ENCODE assay signal across 8 cellular contexts in the genomic region with DNA sequence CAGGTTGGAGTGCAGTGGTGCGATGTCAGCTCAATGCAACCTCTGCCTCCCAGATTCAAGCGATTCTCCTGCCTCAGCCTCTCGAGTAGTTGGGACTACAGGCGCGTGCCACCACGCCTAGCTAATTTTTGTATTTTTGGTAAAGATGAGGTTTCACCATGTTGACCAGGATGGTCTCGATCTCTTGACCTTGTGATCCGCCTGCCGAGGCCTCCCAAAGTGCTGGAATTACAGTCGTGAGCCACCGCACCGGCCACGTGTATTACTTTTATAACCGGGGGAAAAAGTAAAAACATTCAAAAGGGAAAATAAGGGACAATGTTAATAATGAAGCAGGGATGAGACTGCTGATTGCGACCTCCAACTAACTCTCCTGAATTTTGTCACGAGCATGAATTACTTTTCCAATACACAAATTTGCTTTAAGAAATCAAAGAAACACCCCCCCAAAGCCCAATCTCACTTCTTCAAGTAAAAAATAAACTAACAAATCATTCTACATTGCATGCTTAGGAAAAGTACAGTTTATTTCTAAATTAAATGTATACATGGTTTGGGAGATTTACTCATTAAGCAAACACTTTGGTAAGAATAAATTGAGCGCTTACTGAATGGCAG. TPM values are rescaled to one million over a fixed set of nuclear protein-coding genes. Genes with fewer than 3 reads are reported as not detected.
A peak's percentile ranks its signal among the peaks of the same experiment; 100 is the strongest.
DNase-seq lines count a peak whose midpoint lies in the region; ATAC-seq and TF ChIP-seq lines count a peak whose summit lies in the region.

No MANE protein-coding gene starts in this region.

- H3K4me3 ChIP-seq in body of pancreas (no peak overlapping the region), mesenchymal stem cell (ENCODE audit: insufficient read depth in 1 of 2, low read depth in 1 of 2, low read length in 2 of 2) (peak overlapping the region in 1 of 2 experiments; percentile 96)

- DNase-seq in activated naive CD4-positive, alpha-beta T cell treated with Interleukin-2 at 50 U/mL for 16 hours, result no peak
- DNase-seq in body of pancreas (no peak), mesenchymal stem cell (no peak), type B pancreatic cell (ENCODE audit: extremely low spot score, unreplicated experiment) (no peak), NCI-H2081 treated with DMSO at 0.1 percent for 48 hours (lab: John Stamatoyannopoulos, UW) (no peak), superior temporal gyrus (ENCODE audit: extremely low spot score) (no peak), erythroblast (lab: John Stamatoyannopoulos, UW) (no peak)

- peak overlapping the region; percentile 97 for H3K27ac Mint-ChIP-seq in activated naive CD4-positive, alpha-beta T cell treated with anti-CD3 and anti-CD28 coated beads, Interleukin-2, amount 50 U/mL, for 24 hours
- peak overlapping the region; percentile 99 for H3K27ac Mint-ChIP-seq in type B pancreatic cell

- H3K23ac ChIP-seq in mesenchymal stem cell (ENCODE audit: low read length in 2 of 2), result no peak overlapping the region

- peak overlapping the region; percentile 78 for H3K4me2 ChIP-seq in mesenchymal stem cell (ENCODE audit: low read length, poor library complexity, severe bottlenecking)

- whole genome bisulfite sequencing in body of pancreas, 2 donors, result 83 to 84% methylated on average over 17 of the region's 17 CpGs
- 77% methylated on average over 17 of the region's 17 CpGs for WGBS in mesenchymal stem cell

- H3K18ac ChIP-seq in mesenchymal stem cell (ENCODE audit: low read depth in 1 of 2, low read length in 2 of 2), result no peak overlapping the region

- peak overlapping the region; percentile 93 to 98 (median 96) for H3K27ac ChIP-seq in body of pancreas
- H3K27ac ChIP-seq in mesenchymal stem cell (ENCODE audit: low read length, poor library complexity, severe bottlenecking), result peak overlapping the region; percentile 40

- H4K8ac ChIP-seq in mesenchymal stem cell (ENCODE audit: low read length), result no peak overlapping the region

- TF ChIP-seq CTCF in body of pancreas (IDR thresholded peaks at IDR 0.05) (no peak), type B pancreatic cell (conservative IDR thresholded peaks at IDR 0.05) (no peak)

- no peaks in the 10 kb centered on the region for H3K9me3 Mint-ChIP-seq in activated naive CD4-positive, alpha-beta T cell treated with anti-CD3 and anti-CD28 coated beads, Interleukin-2, amount 50 U/mL, for 24 hours
- H3K9me3 Mint-ChIP-seq in type B pancreatic cell, result peaks cover 4% of the 10 kb centered on the region

- H3K36me3 ChIP-seq in body of pancreas (replicated peaks in 1 of 2; ENCODE audit: insufficient read depth in 1 of 2, low read depth in 2 of 2) (no peaks in the 10 kb centered on the region), mesenchymal stem cell (ENCODE audit: control insufficient read depth in 1 of 2, insufficient read depth in 2 of 2, low read depth in 1 of 2, low read length in 2 of 2) (peaks cover 7 to 23% of the 10 kb centered on the region in 2 experiments)

- H2BK12ac ChIP-seq in mesenchymal stem cell (ENCODE audit: low read length in 2 of 2), result no peak overlapping the region

- ATAC-seq in body of pancreas, result no peak

- H2BK15ac ChIP-seq in mesenchymal stem cell (ENCODE audit: low read depth, poor library complexity, severe bottlenecking), result peak overlapping the region; percentile 83

- H3K27me3 ChIP-seq in body of pancreas (no peaks in the 10 kb centered on the region), mesenchymal stem cell (ENCODE audit: control insufficient read depth in 1 of 2, insufficient read depth in 1 of 2, low read length in 2 of 2) (no peaks in the 10 kb centered on the region)

- H3K9ac ChIP-seq in mesenchymal stem cell (ENCODE audit: low read length), result peak overlapping the region; percentile 96

- no peak overlapping the region for H2BK120ac ChIP-seq in mesenchymal stem cell (ENCODE audit: low read depth, low read length)

- peaks cover 39% of the 10 kb centered on the region for H3K4me1 Mint-ChIP-seq in activated naive CD4-positive, alpha-beta T cell treated with anti-CD3 and anti-CD28 coated beads, Interleukin-2, amount 50 U/mL, for 24 hours
- H3K4me1 Mint-ChIP-seq in type B pancreatic cell (ENCODE audit: unreplicated experiment), result peaks cover 34% of the 10 kb centered on the region

- intact Hi-C loops in body of pancreas (cut with DNase I), result no loop called here

- H3K4me1 ChIP-seq in body of pancreas (peaks cover 39% of the 10 kb centered on the region), mesenchymal stem cell (ENCODE audit: control insufficient read depth, insufficient read depth, low read depth, low read length) (peaks cover 2% of the 10 kb centered on the region)

- no peak overlapping the region for H3K4ac ChIP-seq in mesenchymal stem cell (ENCODE audit: low read depth in 1 of 2, low read length in 2 of 2)

- H3K9me3 ChIP-seq in body of pancreas (no peaks in the 10 kb centered on the region), mesenchymal stem cell (ENCODE audit: control insufficient read depth, low read length) (peaks cover 4% of the 10 kb centered on the region)

- H3K14ac ChIP-seq in mesenchymal stem cell (ENCODE audit: low read length in 2 of 2), result no peak overlapping the region

- H3K79me1 ChIP-seq in mesenchymal stem cell (replicated peaks; ENCODE audit: low read length, poor library complexity, severe bottlenecking), result no peaks in the 10 kb centered on the region

- H3K27me3 Mint-ChIP-seq in activated naive CD4-positive, alpha-beta T cell treated with anti-CD3 and anti-CD28 coated beads, Interleukin-2, amount 50 U/mL, for 24 hours, result no peaks in the 10 kb centered on the region
- H3K27me3 Mint-ChIP-seq in type B pancreatic cell, result no peaks in the 10 kb centered on the region

- no peak for TF ChIP-seq POLR2A in body of pancreas (IDR thresholded peaks at IDR 0.05)
- TF ChIP-seq POLR2A in erythroblast (IDR thresholded peaks at IDR 0.05; ENCODE audit: low read length), result no peak

- no peak overlapping the region for H2AFZ ChIP-seq in mesenchymal stem cell (ENCODE audit: low read depth, low read length)

- H3K4me3 Mint-ChIP-seq in activated naive CD4-positive, alpha-beta T cell treated with anti-CD3 and anti-CD28 coated beads, Interleukin-2, amount 50 U/mL, for 24 hours, result peak overlapping the region; percentile 96
- H3K4me3 Mint-ChIP-seq in type B pancreatic cell, result peak overlapping the region; percentile 99

- no peak overlapping the region for H2BK5ac ChIP-seq in mesenchymal stem cell (ENCODE audit: low read depth, low read length, poor library complexity, severe bottlenecking)

- no peak overlapping the region for H4K91ac ChIP-seq in mesenchymal stem cell (ENCODE audit: low read length)

- no peak overlapping the region for H2AK5ac ChIP-seq in mesenchymal stem cell (ENCODE audit: low read length, severe bottlenecking)

- peaks cover 18% of the 10 kb centered on the region for H3K36me3 Mint-ChIP-seq in activated naive CD4-positive, alpha-beta T cell treated with anti-CD3 and anti-CD28 coated beads, Interleukin-2, amount 50 U/mL, for 24 hours
- peaks cover 41% of the 10 kb centered on the region for H3K36me3 Mint-ChIP-seq in type B pancreatic cell

RNA-seq across cellular contexts. Expression of a gene that starts 0.6 kb away (rescaled TPM):
- total RNA-seq in body of pancreas (10 to 100 TPM in 1 of 2 donors, 1 to 10 TPM in 1; 7.8 to 20.8 TPM), type B pancreatic cell (ENCODE audit: low replicate concordance) (30.3 and 37.4 TPM in 2 replicates)
- polyA plus RNA-seq in mesenchymal stem cell (2013, experiment 1 of 2), result 18.9 TPM
- polyA plus RNA-seq in mesenchymal stem cell (2013, experiment 2 of 2), result 18.6 TPM

RNA-seq across cellular contexts. Expression of a gene that starts 0.6 kb away (rescaled TPM):
- total RNA-seq in body of pancreas (10 to 100 TPM; 65.6 to 66.9 TPM), type B pancreatic cell (ENCODE audit: low replicate concordance) (90.0 and 95.5 TPM in 2 replicates)
- polyA plus RNA-seq in mesenchymal stem cell (2013, experiment 1 of 2), result 47.8 TPM
- 44.7 TPM for polyA plus RNA-seq in mesenchymal stem cell (2013, experiment 2 of 2)

RNA-seq across cellular contexts. Expression of a gene that starts 29.9 kb away (rescaled TPM):
- total RNA-seq in body of pancreas (under 1 TPM in 1 of 2 donors, not detected in 1; under 0.01 TPM), type B pancreatic cell (ENCODE audit: low replicate concordance) (not detected in 2 replicates)
- not detected for polyA plus RNA-seq in mesenchymal stem cell (2013, experiment 1 of 2)
- 0.01 TPM for polyA plus RNA-seq in mesenchymal stem cell (2013, experiment 2 of 2)
